In genomic region chr16:89331371-89332109, GRCh38 we compare ENCODE assay signal across 10 cellular contexts.
DNase-seq lines count a peak whose midpoint lies in the region; ATAC-seq and TF ChIP-seq lines count a peak whose summit lies in the region.
"Had no signal": no experiment of that assay in that cellular context is flagged by ENCODE, and none has a peak within 500 bp of the region (broad histone marks: within the 10 kb centered on the region; RNA-seq: fewer than 3 reads in every experiment).

No MANE protein-coding gene starts in this region.

- ATAC-seq in HG02798 (IDR thresholded peaks at IDR 0.05; ENCODE audit: poor library complexity, unreplicated experiment) (no peak), GM21717 (IDR thresholded peaks at IDR 0.05; ENCODE audit: unreplicated experiment) (no peak)

- DNase-seq in posterior vena cava (ENCODE audit: low spot score) (peak; percentile 17), kidney glomerular epithelial cell (lab: John Stamatoyannopoulos, UW) (no peak)
- DNase-seq: DMS53; effector CD8-positive, alpha-beta T cell; MM.1S had no signal

- peak overlapping the region in 2 of 3 donors; percentile 39 to 44 for H3K27ac Mint-ChIP-seq in IgD-negative memory B cell
- H3K27ac Mint-ChIP-seq in activated naive CD8-positive, alpha-beta T cell = peak overlapping the region; percentile 93

- H3K4me1 Mint-ChIP-seq in IgD-negative memory B cell = peaks cover 38 to 56% (median 40%) of the 10 kb centered on the region in 3 donors
- peaks cover 86% of the 10 kb centered on the region for H3K4me1 Mint-ChIP-seq in activated naive CD8-positive, alpha-beta T cell (ENCODE audit: low read depth)

- TF ChIP-seq CTCF in C4-2B (conservative IDR thresholded peaks at IDR 0.05) = no peak

- no peaks in the 10 kb centered on the region for H3K36me3 Mint-ChIP-seq in IgD-negative memory B cell
- H3K36me3 Mint-ChIP-seq in activated naive CD8-positive, alpha-beta T cell = no peaks in the 10 kb centered on the region

- no peak overlapping the region for H3K4me3 Mint-ChIP-seq in IgD-negative memory B cell
- H3K4me3 Mint-ChIP-seq in activated naive CD8-positive, alpha-beta T cell = peak overlapping the region; percentile 69

- peak overlapping the region; percentile 32 for H3K27ac ChIP-seq in C4-2B

- H3K9me3 Mint-ChIP-seq in IgD-negative memory B cell = no peaks in the 10 kb centered on the region
- H3K9me3 Mint-ChIP-seq in activated naive CD8-positive, alpha-beta T cell (ENCODE audit: low read depth) = no peaks in the 10 kb centered on the region

- intact Hi-C loops in posterior vena cava (cut with DNase I) = loop anchor here in 1 of 2 donors (10.0 kb wide), 1 partner anchor 313 kb away; no protein-coding TSS in a partner anchor

- H3K27me3 Mint-ChIP-seq in IgD-negative memory B cell = no peaks in the 10 kb centered on the region
- H3K27me3 Mint-ChIP-seq in activated naive CD8-positive, alpha-beta T cell = no peaks in the 10 kb centered on the region
